8 cellular contexts compared by ENCODE assay signal in the genomic region with DNA sequence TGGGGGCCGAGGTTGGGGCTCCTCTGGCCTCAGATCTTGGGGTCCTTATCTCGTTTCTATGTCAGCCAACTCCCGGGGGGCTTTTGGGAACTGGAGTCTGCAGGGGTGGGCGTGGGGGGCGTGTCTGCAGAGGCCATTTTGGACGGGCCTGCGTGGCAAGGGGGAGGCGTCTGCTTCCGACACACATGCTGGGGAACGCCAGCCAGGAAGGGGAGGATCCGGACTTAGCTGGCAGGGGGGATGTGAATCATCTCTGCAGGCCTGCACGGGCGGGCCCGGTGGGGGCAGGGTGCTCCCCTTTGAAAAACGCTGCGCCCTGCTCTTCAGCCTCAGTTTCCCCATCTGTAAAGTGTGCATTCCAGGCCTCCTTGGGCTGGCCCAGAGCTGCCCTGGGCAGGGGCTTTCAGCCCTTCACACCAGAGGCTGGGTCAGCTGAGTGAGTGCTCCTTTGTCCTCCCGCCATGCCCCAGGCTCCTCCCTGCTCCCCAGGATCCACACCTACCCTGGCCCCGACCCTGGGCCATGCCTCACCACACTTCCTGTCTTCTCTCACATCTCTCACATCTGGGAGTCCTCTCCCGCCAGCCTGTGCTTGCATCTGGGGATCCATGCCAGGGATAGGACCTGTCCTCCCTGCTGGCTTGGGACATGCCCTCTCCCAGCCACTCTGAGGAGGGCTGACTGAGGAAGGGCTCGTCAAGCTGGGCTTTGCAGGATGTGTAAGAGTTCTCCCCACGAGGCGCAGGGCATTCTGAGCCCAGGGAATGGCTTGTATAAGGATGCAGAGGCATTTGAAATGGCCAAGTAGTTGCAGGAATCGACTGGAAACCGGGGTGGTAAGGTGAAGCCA. TPM values are rescaled to one million over a fixed set of nuclear protein-coding genes. Genes with fewer than 3 reads are reported as not detected.
DNase-seq lines count a peak whose midpoint lies in the region; ATAC-seq lines count a peak whose summit lies in the region.

No MANE protein-coding gene starts in this region.

- H3K27me3 ChIP-seq in ACC112 (ENCODE audit: insufficient read depth, low read length) (no peaks in the 10 kb centered on the region), HAP-1 (ENCODE audit: low read depth) (no peaks in the 10 kb centered on the region), right cardiac atrium (ENCODE audit: control insufficient read depth, insufficient read depth) (no peaks in the 10 kb centered on the region), skeletal muscle satellite cell (ENCODE audit: control insufficient read depth, insufficient read depth, low read length) (no peaks in the 10 kb centered on the region)

- H3K4me3 ChIP-seq in ACC112 (ENCODE audit: low read depth, low read length) = peak overlapping the region; percentile 90
- H3K4me3 ChIP-seq in HAP-1 = peak overlapping the region; percentile 75
- H3K4me3 ChIP-seq in right cardiac atrium (ENCODE audit: low read length) = no peak overlapping the region
- peak overlapping the region; percentile 98 for H3K4me3 ChIP-seq in skeletal muscle satellite cell (ENCODE audit: low read length)

- peak overlapping the region; percentile 79 for H3K27ac ChIP-seq in ACC112 (ENCODE audit: low read depth, low read length)
- peak overlapping the region; percentile 28 for H3K27ac ChIP-seq in right cardiac atrium (ENCODE audit: low read length)

- DNase-seq in HAP-1 (ENCODE audit: low spot score in 2 of 2) (peak; percentile 26 to 78), SW480 (ENCODE audit: low spot score) (peak; percentile 88), amniotic epithelial cell (ENCODE audit: low read depth) (peak; percentile 94), right cardiac atrium (peak; percentile 93), NCI-H187 treated with DMSO at 0.1 percent for 48 hours (lab: John Stamatoyannopoulos, UW) (no peak), NCI-H1417 treated with DMSO at 0.1 percent for 48 hours (lab: John Stamatoyannopoulos, UW) (no peak)

- H2AFZ ChIP-seq in ACC112 (ENCODE audit: low read length, unreplicated experiment) = peak overlapping the region; percentile 37

- in situ Hi-C loops in HAP-1 (cut with MboI; ENCODE audit: low sequenced_read_pairs) = no loop called here

- H3K9ac ChIP-seq in skeletal muscle satellite cell (ENCODE audit: low read depth, low read length) = peak overlapping the region; percentile 90

- no peaks in the 10 kb centered on the region for H3K9me3 ChIP-seq in HAP-1
- no peaks in the 10 kb centered on the region for H3K9me3 ChIP-seq in right cardiac atrium (ENCODE audit: control insufficient read depth, low read length)
- H3K9me3 ChIP-seq in skeletal muscle satellite cell (replicated peaks; ENCODE audit: low read length) = no peaks in the 10 kb centered on the region

- H3K4me1 ChIP-seq in ACC112 (ENCODE audit: control insufficient read depth, insufficient read depth, low read length, unreplicated experiment) (peaks cover 42% of the 10 kb centered on the region), HAP-1 (peaks cover 44% of the 10 kb centered on the region), right cardiac atrium (ENCODE audit: control insufficient read depth, insufficient read depth, low read length) (peaks cover 5% of the 10 kb centered on the region), skeletal muscle satellite cell (ENCODE audit: control insufficient read depth, insufficient read depth, low read length) (peaks cover 50% of the 10 kb centered on the region)

- H3K36me3 ChIP-seq in ACC112 (ENCODE audit: insufficient read depth, low read length) = no peaks in the 10 kb centered on the region
- H3K36me3 ChIP-seq in HAP-1 (replicated peaks) = peaks cover 21% of the 10 kb centered on the region
- peaks cover 10% of the 10 kb centered on the region for H3K36me3 ChIP-seq in skeletal muscle satellite cell (ENCODE audit: insufficient read depth, low read length)

- peak overlapping the region; percentile 99 for H3K4me2 ChIP-seq in skeletal muscle satellite cell (ENCODE audit: low read length)

- 19% methylated on average over 24 of the region's 24 CpGs for WGBS in right cardiac atrium

- intact Hi-C loops in right cardiac atrium (cut with DNase I) = no loop called here

- ATAC-seq in right cardiac atrium = peak; percentile 64 to 86

- peaks cover 70% of the 10 kb centered on the region for H3K79me2 ChIP-seq in ACC112 (ENCODE audit: control insufficient read depth, insufficient read depth, low read length, unreplicated experiment)

RNA-seq across cellular contexts. Expression of gene FSCN1, which starts 3.7 kb away (rescaled TPM):
- total RNA-seq in right cardiac atrium = 10 to 100 TPM; 13.4 to 21.1 (median 16.9) TPM
- 9.7 TPM for polyA plus RNA-seq in right cardiac atrium
- 267 and 317 TPM in 2 replicates for total RNA-seq in skeletal muscle satellite cell (2012; rRNA removed)

Comparison
In these comparisons a context has a peak if more than half of its experiments do, and no peak if none do; other contexts are left out.
1. DNase-seq: peak in HAP-1 (2 of 2), SW480 (single experiment), amniotic epithelial cell (single experiment) and right cardiac atrium (3 of 3); none in NCI-H187 treated with DMSO at 0.1 percent for 48 hours (single experiment) and NCI-H1417 treated with DMSO at 0.1 percent for 48 hours (single experiment).